Comparison of ENCODE assay signal across 12 cellular contexts in the genomic region with DNA sequence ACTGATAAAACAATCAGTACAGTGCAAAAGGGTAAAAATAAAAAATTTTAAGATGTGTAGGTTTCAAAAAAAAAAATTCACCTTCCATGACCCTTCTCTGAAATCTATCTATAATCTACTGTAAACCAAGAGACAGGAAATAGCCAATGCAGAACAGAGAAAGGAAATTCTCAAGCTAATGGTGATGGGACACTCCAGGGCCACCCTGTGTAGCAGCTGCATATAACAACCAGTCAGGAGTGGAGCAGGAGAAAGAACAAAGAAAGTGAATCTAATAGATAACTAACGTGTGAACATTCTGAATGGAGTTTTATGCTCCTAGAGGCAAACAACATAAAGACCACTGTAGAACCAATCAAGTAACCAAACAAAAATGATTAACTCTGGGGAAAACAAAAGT. TPM values are rescaled to one million over a fixed set of nuclear protein-coding genes. Genes with fewer than 3 reads are reported as not detected.
DNase-seq lines count a peak whose midpoint lies in the region; ATAC-seq and TF ChIP-seq lines count a peak whose summit lies in the region.
"Had no signal": no experiment of that assay in that cellular context is flagged by ENCODE, and none has a peak within 500 bp of the region (broad histone marks: within the 10 kb centered on the region; RNA-seq: fewer than 3 reads in every experiment).

No MANE protein-coding gene starts in this region.

- peaks cover 35% of the 10 kb centered on the region for H3K36me3 Mint-ChIP-seq in activated CD4-positive, alpha-beta T cell treated with anti-CD3 and anti-CD28 coated beads for 36 hours (ENCODE audit: low read depth)
- H3K36me3 Mint-ChIP-seq in activated T-helper 2 cell treated with anti-CD3 and anti-CD28 coated beads, Interferon-gamma antibody, Interleukin-2, Interleukin-4, amounts not matched to agents 10 μg/mL and 5 μg/mL and 100 μg/mL, durations not matched to agents 14 hours and 24 hours and 36 hours (ENCODE audit: low read depth): peaks cover 63% of the 10 kb centered on the region
- H3K36me3 Mint-ChIP-seq in stimulated activated memory B cell treated with anti-CD40 and anti-IgM and Interleukin-4, amounts not matched to agents 10 μg/mL and 1 μg/mL and 100 μg/mL, for 72 hours: peaks cover 68% of the 10 kb centered on the region

- peak overlapping the region; percentile 26 for H3K4me3 ChIP-seq in ovary
- no peak overlapping the region for H3K4me3 ChIP-seq in testis
- H3K4me3 ChIP-seq: PC-9 had no signal

- TF ChIP-seq EP300 in ovary (IDR thresholded peaks at IDR 0.05): no peak

- no peak for TF ChIP-seq POLR2A in ovary (IDR thresholded peaks at IDR 0.05)
- TF ChIP-seq POLR2A in testis (IDR thresholded peaks at IDR 0.05): no peak

- TF ChIP-seq CTCF in ovary (IDR thresholded peaks at IDR 0.05) (no peak), GM13977 (IDR thresholded peaks at IDR 0.05; ENCODE audit: extremely low read depth, insufficient read depth, missing control alignments) (no peak), testis (IDR thresholded peaks at IDR 0.05) (no peak)

- DNase-seq in activated CD4-positive, alpha-beta T cell treated with anti-CD3 and anti-CD28 coated beads for 36 hours: no peak
- DNase-seq in activated CD4-positive, alpha-beta T cell treated with anti-CD3 and anti-CD28 coated beads, Interleukin-2, amount 50 U/mL, for 4 hours: no peak
- no peak for DNase-seq in activated T-helper 2 cell treated with anti-CD3 and anti-CD28 coated beads, Interferon-gamma antibody, Interleukin-2, Interleukin-4, amounts not matched to agents 10 μg/mL and 5 μg/mL and 100 μg/mL, durations not matched to agents 14 hours and 24 hours and 36 hours (ENCODE audit: low spot score)
- DNase-seq in ovary: no peak
- DNase-seq in GM13977 (ENCODE audit: low spot score): no peak
- DNase-seq in testis: no peak
- DNase-seq: NCI-H2081, PC-9 had no signal

- H3K9me3 Mint-ChIP-seq in activated CD4-positive, alpha-beta T cell treated with anti-CD3 and anti-CD28 coated beads for 36 hours (ENCODE audit: low read depth): no peaks in the 10 kb centered on the region
- peaks cover 7% of the 10 kb centered on the region for H3K9me3 Mint-ChIP-seq in activated T-helper 2 cell treated with anti-CD3 and anti-CD28 coated beads, Interferon-gamma antibody, Interleukin-2, Interleukin-4, amounts not matched to agents 10 μg/mL and 5 μg/mL and 100 μg/mL, durations not matched to agents 14 hours and 24 hours and 36 hours
- peaks cover 5% of the 10 kb centered on the region for H3K9me3 Mint-ChIP-seq in stimulated activated memory B cell treated with anti-CD40 and anti-IgM and Interleukin-4, amounts not matched to agents 10 μg/mL and 1 μg/mL and 100 μg/mL, for 72 hours

- no peaks in the 10 kb centered on the region for H3K4me1 ChIP-seq in ovary (ENCODE audit: insufficient read depth)
- no peaks in the 10 kb centered on the region for H3K4me1 ChIP-seq in testis
- H3K4me1 ChIP-seq: gastrocnemius medialis had no signal

- POLR2A ChIA-PET in activated CD4-positive, alpha-beta T cell treated with anti-CD3 and anti-CD28 coated beads for 36 hours (lab: Charles Lee): no interaction called here

- peak overlapping the region; percentile 89 for H3K27ac Mint-ChIP-seq in activated CD4-positive, alpha-beta T cell treated with anti-CD3 and anti-CD28 coated beads for 36 hours
- peak overlapping the region; percentile 36 for H3K27ac Mint-ChIP-seq in activated T-helper 2 cell treated with anti-CD3 and anti-CD28 coated beads, Interferon-gamma antibody, Interleukin-2, Interleukin-4, amounts not matched to agents 10 μg/mL and 5 μg/mL and 100 μg/mL, durations not matched to agents 14 hours and 24 hours and 36 hours
- no peak overlapping the region for H3K27ac Mint-ChIP-seq in stimulated activated memory B cell treated with anti-CD40 and anti-IgM and Interleukin-4, amounts not matched to agents 10 μg/mL and 1 μg/mL and 100 μg/mL, for 72 hours

- no peak for ATAC-seq in activated CD4-positive, alpha-beta T cell treated with anti-CD3 and anti-CD28 coated beads for 36 hours
- ATAC-seq in HG02642 (IDR thresholded peaks at IDR 0.05; ENCODE audit: poor library complexity, unreplicated experiment): peak; percentile 57
- ATAC-seq in stimulated activated memory B cell treated with anti-CD40 and anti-IgM and Interleukin-4, amounts not matched to agents 10 μg/mL and 1 μg/mL and 100 μg/mL, for 72 hours: no peak

- no peaks in the 10 kb centered on the region for H3K27me3 Mint-ChIP-seq in activated CD4-positive, alpha-beta T cell treated with anti-CD3 and anti-CD28 coated beads for 36 hours
- H3K27me3 Mint-ChIP-seq in activated T-helper 2 cell treated with anti-CD3 and anti-CD28 coated beads, Interferon-gamma antibody, Interleukin-2, Interleukin-4, amounts not matched to agents 10 μg/mL and 5 μg/mL and 100 μg/mL, durations not matched to agents 14 hours and 24 hours and 36 hours (ENCODE audit: low read depth): no peaks in the 10 kb centered on the region
- H3K27me3 Mint-ChIP-seq in stimulated activated memory B cell treated with anti-CD40 and anti-IgM and Interleukin-4, amounts not matched to agents 10 μg/mL and 1 μg/mL and 100 μg/mL, for 72 hours: no peaks in the 10 kb centered on the region

- peak overlapping the region; percentile 47 for H3K4me3 Mint-ChIP-seq in activated CD4-positive, alpha-beta T cell treated with anti-CD3 and anti-CD28 coated beads for 36 hours
- peak overlapping the region; percentile 24 for H3K4me3 Mint-ChIP-seq in activated T-helper 2 cell treated with anti-CD3 and anti-CD28 coated beads, Interferon-gamma antibody, Interleukin-2, Interleukin-4, amounts not matched to agents 10 μg/mL and 5 μg/mL and 100 μg/mL, durations not matched to agents 14 hours and 24 hours and 36 hours (ENCODE audit: low read depth)
- H3K4me3 Mint-ChIP-seq in stimulated activated memory B cell treated with anti-CD40 and anti-IgM and Interleukin-4, amounts not matched to agents 10 μg/mL and 1 μg/mL and 100 μg/mL, for 72 hours: no peak overlapping the region

- intact Hi-C loops in activated CD4-positive, alpha-beta T cell treated with anti-CD3 and anti-CD28 coated beads for 36 hours (cut with DNase I, micrococcal nuclease): loop anchor here in 1 of 2 experiments (1.0 kb wide), 1 partner anchor 17 kb away; the partner anchor contains the start of gene SPTLC1
- intact Hi-C loops in activated T-helper 2 cell treated with anti-CD3 and anti-CD28 coated beads, Interferon-gamma antibody, Interleukin-2, Interleukin-4, amounts not matched to agents 10 μg/mL and 5 μg/mL and 100 μg/mL, durations not matched to agents 14 hours and 24 hours and 36 hours (cut with micrococcal nuclease): no loop called here
- intact Hi-C loops in ovary (cut with DNase I): no loop called here
- intact Hi-C loops in testis (cut with DNase I; ENCODE audit: low total_unique reads): no loop called here

- CTCF ChIA-PET in activated CD4-positive, alpha-beta T cell treated with anti-CD3 and anti-CD28 coated beads for 36 hours (lab: Charles Lee): no interaction called here

- H3K36me3 ChIP-seq in ovary: no peaks in the 10 kb centered on the region
- no peaks in the 10 kb centered on the region for H3K36me3 ChIP-seq in testis (ENCODE audit: low read depth, missing control alignments)

- H3K4me1 Mint-ChIP-seq in activated CD4-positive, alpha-beta T cell treated with anti-CD3 and anti-CD28 coated beads for 36 hours: peaks cover 49% of the 10 kb centered on the region
- H3K4me1 Mint-ChIP-seq in activated T-helper 2 cell treated with anti-CD3 and anti-CD28 coated beads, Interferon-gamma antibody, Interleukin-2, Interleukin-4, amounts not matched to agents 10 μg/mL and 5 μg/mL and 100 μg/mL, durations not matched to agents 14 hours and 24 hours and 36 hours (ENCODE audit: low read depth): peaks cover 58% of the 10 kb centered on the region
- H3K4me1 Mint-ChIP-seq in stimulated activated memory B cell treated with anti-CD40 and anti-IgM and Interleukin-4, amounts not matched to agents 10 μg/mL and 1 μg/mL and 100 μg/mL, for 72 hours: peaks cover 17% of the 10 kb centered on the region

- 67 to 86% (median 80%) methylated on average over 1 of the region's 1 CpG for WGBS in ovary, 3 donors
- 45 to 50% methylated on average over 1 of the region's 1 CpG for WGBS in testis, 2 donors

- H3K27ac ChIP-seq in ovary (no peak overlapping the region), testis (peak overlapping the region in 1 of 2 donors; percentile 76)
- H3K27ac ChIP-seq: 22Rv1, PC-9 had no signal

- in situ Hi-C loops in GM13977 (cut with MboI; ENCODE audit: low pct_unique_long_range_greater_than_20kb, low sequenced_read_pairs, unreplicated experiment): no loop called here

- H3K9me3 ChIP-seq in ovary: no peaks in the 10 kb centered on the region
- no peaks in the 10 kb centered on the region for H3K9me3 ChIP-seq in testis
- H3K9me3 ChIP-seq: gastrocnemius medialis had no signal

- H3K27me3 ChIP-seq in ovary (no peaks in the 10 kb centered on the region), testis (no peaks in the 10 kb centered on the region)
- H3K27me3 ChIP-seq: gastrocnemius medialis had no signal

RNA-seq across cellular contexts. Expression of gene SPTLC1, which starts 16.6 kb away (rescaled TPM):
- total RNA-seq in activated CD4-positive, alpha-beta T cell treated with anti-CD3 and anti-CD28 coated beads for 36 hours: 10 to 100 TPM; 45.9 to 46.6 TPM
- 63.2 and 64.0 TPM in 2 replicates for total RNA-seq in activated T-helper 2 cell treated with anti-CD3 and anti-CD28 coated beads, Interferon-gamma antibody, Interleukin-2, Interleukin-4, amounts not matched to agents 10 μg/mL and 5 μg/mL and 100 μg/mL, durations not matched to agents 14 hours and 24 hours and 36 hours
- total RNA-seq in ovary: 10 to 100 TPM; 60.1 to 80.2 (median 72.0) TPM
- 10 to 100 TPM; 54.3 to 77.7 TPM for polyA plus RNA-seq in ovary
- total RNA-seq in testis: 100 to 1,000 TPM in 1 of 2 donors, 10 to 100 TPM in 1; 77.1 to 104 TPM
- 71.6 TPM for polyA plus RNA-seq in testis (ENCODE audit: insufficient read depth, low read depth, low replicate concordance)
